ENCODE assay signal across 5 cellular contexts in the genomic region with DNA sequence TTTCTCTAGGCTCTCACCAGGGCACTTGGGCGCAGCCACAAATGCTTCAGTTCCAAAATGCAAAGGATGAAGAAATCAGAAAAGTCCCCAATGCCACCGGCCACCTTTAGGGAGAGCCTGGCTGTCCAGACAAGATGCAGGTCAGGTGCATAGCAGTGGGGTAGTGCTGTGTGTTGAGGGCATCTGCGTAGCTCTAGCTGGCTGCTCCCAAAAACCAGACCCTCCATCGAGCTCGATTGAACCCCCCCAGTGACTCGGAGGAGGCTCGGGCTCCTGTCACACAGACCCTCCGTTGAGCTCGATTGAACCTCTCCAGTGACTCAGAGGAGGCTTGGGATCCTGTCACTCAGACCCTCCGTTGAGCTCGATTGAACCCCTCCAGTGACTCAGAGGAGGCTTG. TPM values are rescaled to one million over a fixed set of nuclear protein-coding genes. Genes with fewer than 3 reads are reported as not detected.
"Had no signal": no experiment of that assay in that cellular context is flagged by ENCODE, and none has a peak within 500 bp of the region (broad histone marks: within the 10 kb centered on the region; RNA-seq: fewer than 3 reads in every experiment).

No MANE protein-coding gene starts in this region.

RNA-seq across cellular contexts. Expression of a gene that starts 47.5 kb away (rescaled TPM):
- total RNA-seq: GM23248, H4, H7, HFFc6, HT1080 had no signal
